Comparison of ENCODE assay signal across 8 cellular contexts in genomic region chr14:75427126-75427481, GRCh38. TPM values are rescaled to one million over a fixed set of nuclear protein-coding genes. Genes with fewer than 3 reads are reported as not detected.
DNase-seq lines count a peak whose midpoint lies in the region; ATAC-seq and TF ChIP-seq lines count a peak whose summit lies in the region.

No MANE protein-coding gene starts in this region.

- H3K4me2 ChIP-seq in PC-3 (ENCODE audit: low read length): peak overlapping the region; percentile 83
- peak overlapping the region; percentile 75 for H3K4me2 ChIP-seq in neural progenitor cell

- POLR2A ChIA-PET in PC-3 (lab: Charles Lee; ENCODE audit: unreplicated experiment): no interaction called here

- H3K36me3 Mint-ChIP-seq in neural progenitor cell: no peaks in the 10 kb centered on the region

- H3K27ac Mint-ChIP-seq in neural progenitor cell: no peak overlapping the region

- H3K27ac ChIP-seq in PC-3 (ENCODE audit: low read length) (no peak overlapping the region), neural progenitor cell (no peak overlapping the region)

- H4K20me1 ChIP-seq in PC-3 (ENCODE audit: low read length): no peaks in the 10 kb centered on the region
- H4K20me1 ChIP-seq in neural progenitor cell (ENCODE audit: low read depth): no peaks in the 10 kb centered on the region

- no peaks in the 10 kb centered on the region for H3F3A ChIP-seq in PC-3 (ENCODE audit: low read length, unreplicated experiment)
- H3F3A ChIP-seq in neural progenitor cell (ENCODE audit: low read depth): no peaks in the 10 kb centered on the region

- H2AFZ ChIP-seq in PC-3 (ENCODE audit: low read length) (peak overlapping the region; percentile 68; the same call in 1 of the 2 replicates), neural progenitor cell (replicated peaks) (peak overlapping the region; percentile 69)

- H3K9me3 ChIP-seq in PC-3 (ENCODE audit: low read length) (no peaks in the 10 kb centered on the region), neural progenitor cell (ENCODE audit: low read depth) (no peaks in the 10 kb centered on the region)

- H3K4me1 ChIP-seq in PC-3 (ENCODE audit: insufficient read depth, low read length): peaks cover 6% of the 10 kb centered on the region; the same call in 1 of the 2 replicates
- no peaks in the 10 kb centered on the region for H3K4me1 ChIP-seq in neural progenitor cell

- ATAC-seq in GM21390 (IDR thresholded peaks at IDR 0.05; ENCODE audit: unreplicated experiment) (peak; percentile 31), PC-3 (no peak)

- no peak for TF ChIP-seq CTCF in AG10803 (conservative IDR thresholded peaks at IDR 0.05; ENCODE audit: low read length)
- no peak for TF ChIP-seq CTCF in PC-3 (conservative IDR thresholded peaks at IDR 0.05; ENCODE audit: low read depth, low read length)
- no peak for TF ChIP-seq CTCF in epithelial cell of proximal tubule (conservative IDR thresholded peaks at IDR 0.05; ENCODE audit: low read depth, low read length)
- TF ChIP-seq CTCF in neural progenitor cell (IDR thresholded peaks at IDR 0.05): no peak

- H3K4me3 Mint-ChIP-seq in neural progenitor cell: peak overlapping the region; percentile 84

- peak overlapping the region; percentile 69 for H3K4me3 ChIP-seq in AG10803 (ENCODE audit: low read length)
- peak overlapping the region; percentile 66 for H3K4me3 ChIP-seq in PC-3 (ENCODE audit: low read length)
- peak overlapping the region; percentile 71 for H3K4me3 ChIP-seq in epithelial cell of proximal tubule (ENCODE audit: low read depth, low read length)
- H3K4me3 ChIP-seq in neural progenitor cell: peak overlapping the region; percentile 74

- no peaks in the 10 kb centered on the region for H3K9me2 ChIP-seq in PC-3 (replicated peaks; ENCODE audit: low read length)

- H3K4me1 Mint-ChIP-seq in neural progenitor cell: peaks cover 19% of the 10 kb centered on the region

- H3K27me3 ChIP-seq in PC-3 (ENCODE audit: low read length): 0 out of 2 replicates have a peak, but pooled peaks cover 12% of the 10 kb centered on the region
- H3K27me3 ChIP-seq in neural progenitor cell: peaks cover 48% of the 10 kb centered on the region

- BruUV-seq in PC-3 (replicated peaks; lab: Mats Ljungman, UMichigan): no TSS peak

- H3K79me2 ChIP-seq in PC-3 (ENCODE audit: low read length) (no peaks in the 10 kb centered on the region), neural progenitor cell (ENCODE audit: low read depth) (no peaks in the 10 kb centered on the region)

- H3K9ac ChIP-seq in PC-3 (ENCODE audit: low read length): no peak overlapping the region
- H3K9ac ChIP-seq in neural progenitor cell: no peak overlapping the region

- CTCF ChIA-PET in PC-3 (lab: Charles Lee): no interaction called here

- peaks cover 23% of the 10 kb centered on the region for H3K27me3 Mint-ChIP-seq in neural progenitor cell (ENCODE audit: insufficient read depth, low read depth)

- intact Hi-C loops in PC-3 (cut with micrococcal nuclease): loop anchor here (10.0 kb wide), 1 partner anchor 58 kb away; no protein-coding TSS in a partner anchor

- no peaks in the 10 kb centered on the region for H3K36me3 ChIP-seq in PC-3 (ENCODE audit: low read depth, low read length)
- H3K36me3 ChIP-seq in neural progenitor cell: no peaks in the 10 kb centered on the region

- no peak for DNase-seq in AG10803 (ENCODE audit: low read depth)
- no peak for DNase-seq in PC-3
- DNase-seq in epithelial cell of proximal tubule (ENCODE audit: low read depth): no peak
- DNase-seq in neural progenitor cell (ENCODE audit: low spot score): peak; percentile 36
- no peak for DNase-seq in DMS 273 treated with DMSO at 0.1 percent for 48 hours (lab: John Stamatoyannopoulos, UW)
- no peak for DNase-seq in NCI-H524 (lab: John Stamatoyannopoulos, UW)
- DNase-seq in NK-92 treated with Interleukin-12 subunit alpha and Interleukin-12 subunit beta, amount 100 ng/mL, for 24 hours (lab: John Stamatoyannopoulos, UW): no peak

- peaks cover 3% of the 10 kb centered on the region for H3K9me3 Mint-ChIP-seq in neural progenitor cell

RNA-seq across cellular contexts. Expression of gene JDP2, which starts 0.7 kb away (rescaled TPM):
- 5.8 and 8.2 TPM in 2 replicates for total RNA-seq in PC-3 (2014; rRNA removed)
- total RNA-seq in epithelial cell of proximal tubule: 16.6 and 33.4 TPM in 2 replicates
- 2.5 and 8.4 TPM in 2 replicates for total RNA-seq in neural progenitor cell (ENCODE audit: low replicate concordance)
